In genomic region chr15:52011711-52012144, GRCh38 we compare ENCODE assay signal across 10 cellular contexts. TPM values are rescaled to one million over a fixed set of nuclear protein-coding genes. Genes with fewer than 3 reads are reported as not detected.
DNase-seq lines count a peak whose midpoint lies in the region; ATAC-seq and TF ChIP-seq lines count a peak whose summit lies in the region.
"Had no signal": no experiment of that assay in that cellular context is flagged by ENCODE, and none has a peak within 500 bp of the region (broad histone marks: within the 10 kb centered on the region; RNA-seq: fewer than 3 reads in every experiment).

No MANE protein-coding gene starts in this region.

- TF ChIP-seq CTCF in BE2C (IDR thresholded peaks at IDR 0.05; ENCODE audit: low read depth, low read length): no peak

- no peak overlapping the region for H3K4me3 ChIP-seq in BE2C (ENCODE audit: low read depth, low read length)

- peaks cover 1% of the 10 kb centered on the region for H3K36me3 Mint-ChIP-seq in activated CD8-positive, alpha-beta T cell treated with anti-CD3 and anti-CD28 coated beads, Interleukin-2, amount 10 ng/mL, durations not matched to agents 7 days and 5 days (ENCODE audit: low read depth)

- H3K9me3 Mint-ChIP-seq in activated CD8-positive, alpha-beta T cell treated with anti-CD3 and anti-CD28 coated beads, Interleukin-2, amount 10 ng/mL, durations not matched to agents 7 days and 5 days (ENCODE audit: insufficient read depth): no peaks in the 10 kb centered on the region

- H3K9me3 ChIP-seq in BE2C: no peaks in the 10 kb centered on the region

- H3K4me1 Mint-ChIP-seq in activated CD8-positive, alpha-beta T cell treated with anti-CD3 and anti-CD28 coated beads, Interleukin-2, amount 10 ng/mL, durations not matched to agents 7 days and 5 days (ENCODE audit: low read depth): peaks cover 51% of the 10 kb centered on the region

- POLR2A ChIA-PET in activated CD8-positive, alpha-beta T cell treated with anti-CD3 and anti-CD28 coated beads, Interleukin-2, amount 10 ng/mL, durations not matched to agents 7 days and 5 days (lab: Charles Lee): interaction anchor here (0.9 to 1.1 kb wide), 2 partner anchors 40 to 167 kb away, joined by 3 read pairs; partner anchors contain the start of gene LEO1

- ATAC-seq in GM19397 (IDR thresholded peaks at IDR 0.05; ENCODE audit: unreplicated experiment): no peak
- no peak for ATAC-seq in activated CD8-positive, alpha-beta T cell treated with anti-CD3 and anti-CD28 coated beads, Interleukin-2, amount 10 ng/mL, durations not matched to agents 7 days and 5 days

- H3K4me3 Mint-ChIP-seq in activated CD8-positive, alpha-beta T cell treated with anti-CD3 and anti-CD28 coated beads, Interleukin-2, amount 10 ng/mL, durations not matched to agents 7 days and 5 days: no peak overlapping the region

- H3K4me1 ChIP-seq in BE2C: no peaks in the 10 kb centered on the region

- DNase-seq in ELR (ENCODE audit: low read depth): peak; percentile 9
- peak; percentile 9 for DNase-seq in NCI-H2107 (lab: John Stamatoyannopoulos, UW)
- peak in 19 of 61 donors; percentile 2 to 76 (median 15) for DNase-seq in caudate nucleus (lab: John Stamatoyannopoulos, UW)
- peak; percentile 58 for DNase-seq in midbrain (lab: John Stamatoyannopoulos, UW)
- DNase-seq in activated CD8-positive, alpha-beta T cell treated with anti-CD3 and anti-CD28 coated beads, Interleukin-2, amount 10 ng/mL, durations not matched to agents 7 days and 5 days: no peak
- DNase-seq in HuH-7 (ENCODE audit: low spot score): no peak
- DNase-seq in BE2C: no peak
- DNase-seq: NCI-H1048, occipital lobe had no signal

- no peaks in the 10 kb centered on the region for H3K27me3 Mint-ChIP-seq in activated CD8-positive, alpha-beta T cell treated with anti-CD3 and anti-CD28 coated beads, Interleukin-2, amount 10 ng/mL, durations not matched to agents 7 days and 5 days (ENCODE audit: low read depth)

- no peaks in the 10 kb centered on the region for H3K36me3 ChIP-seq in BE2C

- CTCF ChIA-PET in activated CD8-positive, alpha-beta T cell treated with anti-CD3 and anti-CD28 coated beads, Interleukin-2, amount 10 ng/mL, durations not matched to agents 7 days and 5 days (lab: Charles Lee): interaction anchor here (1.0 to 1.3 kb wide), 4 partner anchors 29 to 67 kb away, joined by 3 read pairs; partner anchors contain the start of gene LEO1

- H3K27me3 ChIP-seq in BE2C: no peaks in the 10 kb centered on the region

- H3K27ac ChIP-seq in caudate nucleus (ENCODE audit: low read depth, low read length): peak overlapping the region; percentile 65

- no peak overlapping the region for H3K27ac Mint-ChIP-seq in activated CD8-positive, alpha-beta T cell treated with anti-CD3 and anti-CD28 coated beads, Interleukin-2, amount 10 ng/mL, durations not matched to agents 7 days and 5 days

RNA-seq across cellular contexts. Expression of gene MAPK6, which starts 7.3 kb away (rescaled TPM):
- total RNA-seq in activated CD8-positive, alpha-beta T cell treated with anti-CD3 and anti-CD28 coated beads, Interleukin-2, amount 10 ng/mL, durations not matched to agents 7 days and 5 days: 10 to 100 TPM; 26.5 to 31.8 TPM
- polyA plus RNA-seq in BE2C (2012; ENCODE audit: insufficient read depth, insufficient read length, low read depth): 25.0 TPM

RNA-seq across cellular contexts. Expression of gene LEO1, which starts 40.1 kb away (rescaled TPM):
- total RNA-seq in activated CD8-positive, alpha-beta T cell treated with anti-CD3 and anti-CD28 coated beads, Interleukin-2, amount 10 ng/mL, durations not matched to agents 7 days and 5 days: 10 to 100 TPM; 30.3 to 33.4 TPM
- polyA plus RNA-seq in BE2C (2012; ENCODE audit: insufficient read depth, insufficient read length, low read depth): 42.1 TPM

Comparison
In these comparisons a context has a peak if more than half of its experiments do, and no peak if none do; other contexts are left out.
1. DNase-seq: peak in ELR (single experiment), NCI-H2107 (single experiment) and midbrain (single experiment); none in activated CD8-positive, alpha-beta T cell treated with anti-CD3 and anti-CD28 coated beads, Interleukin-2, amount 10 ng/mL, durations not matched to agents 7 days and 5 days (single experiment), HuH-7 (single experiment) and BE2C (single experiment).